In the genomic region with DNA sequence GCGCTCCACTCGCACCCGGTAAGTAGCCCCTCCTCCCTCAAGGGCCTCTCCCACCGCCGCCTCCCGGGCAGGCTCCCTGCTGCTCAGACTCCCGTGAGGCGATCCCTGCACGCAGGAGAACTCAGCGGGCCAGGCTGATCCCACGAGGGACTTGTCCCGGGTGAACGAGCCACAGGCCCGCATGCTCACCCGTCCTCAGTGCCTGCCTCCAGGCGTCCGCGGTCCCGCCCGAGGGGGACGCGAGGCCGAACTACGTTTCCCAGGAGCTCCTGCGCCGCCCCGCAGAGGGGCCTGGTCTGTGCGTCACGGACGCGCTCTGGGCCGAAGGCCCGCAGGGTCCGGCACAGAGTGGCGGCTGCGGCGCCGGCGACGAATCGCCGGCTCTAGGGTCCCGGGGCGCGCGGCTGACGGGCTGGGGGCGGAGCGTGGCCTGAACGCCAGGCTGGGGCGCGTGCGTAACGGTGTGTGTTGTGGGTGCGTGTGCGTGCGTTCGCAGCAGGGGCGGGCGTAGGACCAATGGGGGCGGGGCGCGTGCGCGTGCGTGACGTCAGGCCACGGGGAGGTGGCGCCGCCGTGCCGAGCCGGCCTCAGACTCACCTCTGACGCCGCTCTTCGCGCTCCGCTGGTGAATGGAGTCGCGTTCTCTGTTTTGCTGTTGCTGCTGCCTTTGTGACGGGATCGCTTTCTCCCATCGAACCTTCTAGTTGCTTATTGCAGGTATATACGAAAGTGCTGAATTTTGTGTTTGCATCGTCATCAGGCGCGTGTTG, we compare ENCODE assay signal across 8 cellular contexts. TPM values are rescaled to one million over a fixed set of nuclear protein-coding genes. Genes with fewer than 3 reads are reported as not detected.
A peak's percentile ranks its signal among the peaks of the same experiment; 100 is the strongest.
DNase-seq lines count a peak whose midpoint lies in the region; ATAC-seq and TF ChIP-seq lines count a peak whose summit lies in the region.

A gene (plus strand): TSS at position 590 of the 770 bp plus-strand sequence. CDS start 13,866 bp downstream, outside the sequence.
A gene (minus strand): TSS at position 237 of the 770 bp plus-strand sequence. CDS start 8,356 bp downstream, outside the sequence.

- peaks cover 40% of the 10 kb centered on the region for H3K36me3 Mint-ChIP-seq in activated T-helper 1 cell treated with anti-CD3 and anti-CD28 coated beads, Interleukin-12 subunit alpha, Interleukin-12 subunit beta, Interleukin-2, Interleukin-4 antibody, amounts not matched to agents 30 ng/mL and 10 ng/mL and 1 ng/mL, durations not matched to agents 14 hours and 24 hours and 36 hours (ENCODE audit: low read depth)
- peaks cover 43 to 54% of the 10 kb centered on the region in 2 donors for H3K36me3 Mint-ChIP-seq in naive B cell
- peaks cover 56% of the 10 kb centered on the region for H3K36me3 Mint-ChIP-seq in stimulated activated effector memory CD8-positive, alpha-beta T cell treated with anti-CD3 and anti-CD28 coated beads, Interleukin-12 subunit alpha, Interleukin-12 subunit beta, amount 100 ng/mL, for 72 hours

- POLR2A ChIA-PET in Panc1 (lab: Charles Lee) = no interaction called here

- peak; percentile 93 for ATAC-seq in GM21619 (IDR thresholded peaks at IDR 0.05; ENCODE audit: unreplicated experiment)
- ATAC-seq in Panc1 = peak; percentile 98
- peak; percentile 75 to 79 for ATAC-seq in naive B cell (ENCODE audit: low read depth in 2 of 2)
- peak; percentile 94 for ATAC-seq in stimulated activated effector memory CD8-positive, alpha-beta T cell treated with anti-CD3 and anti-CD28 coated beads, Interleukin-12 subunit alpha, Interleukin-12 subunit beta, amount 100 ng/mL, for 72 hours

- peak within 1 kb of the TSS; percentile 65 for H3K4me3 ChIP-seq in Jurkat, Clone E6-1 (ENCODE audit: low read length)
- peak within 1 kb of the TSS; percentile 89 to 99 for H3K4me3 ChIP-seq in Panc1 (ENCODE audit: low read depth in 2 of 2, low read length in 2 of 2)

- no TSS peak for BruUV-seq in Panc1 (replicated peaks; lab: Mats Ljungman, UMichigan)

- peak within 1 kb of the TSS; percentile 98 for H3K27ac Mint-ChIP-seq in activated T-helper 1 cell treated with anti-CD3 and anti-CD28 coated beads, Interleukin-12 subunit alpha, Interleukin-12 subunit beta, Interleukin-2, Interleukin-4 antibody, amounts not matched to agents 30 ng/mL and 10 ng/mL and 1 ng/mL, durations not matched to agents 14 hours and 24 hours and 36 hours
- H3K27ac Mint-ChIP-seq in naive B cell = peak within 1 kb of the TSS; percentile 100
- H3K27ac Mint-ChIP-seq in stimulated activated effector memory CD8-positive, alpha-beta T cell treated with anti-CD3 and anti-CD28 coated beads, Interleukin-12 subunit alpha, Interleukin-12 subunit beta, amount 100 ng/mL, for 72 hours = peak within 1 kb of the TSS; percentile 98

- TF ChIP-seq CTCF in Panc1 (IDR thresholded peaks at IDR 0.05) = no peak

- H3K4me3 Mint-ChIP-seq in activated T-helper 1 cell treated with anti-CD3 and anti-CD28 coated beads, Interleukin-12 subunit alpha, Interleukin-12 subunit beta, Interleukin-2, Interleukin-4 antibody, amounts not matched to agents 30 ng/mL and 10 ng/mL and 1 ng/mL, durations not matched to agents 14 hours and 24 hours and 36 hours = peak within 1 kb of the TSS; percentile 94
- peak within 1 kb of the TSS; percentile 93 to 98 (median 96) for H3K4me3 Mint-ChIP-seq in naive B cell
- H3K4me3 Mint-ChIP-seq in stimulated activated effector memory CD8-positive, alpha-beta T cell treated with anti-CD3 and anti-CD28 coated beads, Interleukin-12 subunit alpha, Interleukin-12 subunit beta, amount 100 ng/mL, for 72 hours = peak within 1 kb of the TSS; percentile 96

- in situ Hi-C loops in Panc1 (cut with HindIII; ENCODE audit: low pct_unique_long_range_greater_than_20kb, low sequenced_read_pairs) = no loop called here

- peaks cover 64% of the 10 kb centered on the region for H3K9me3 Mint-ChIP-seq in activated T-helper 1 cell treated with anti-CD3 and anti-CD28 coated beads, Interleukin-12 subunit alpha, Interleukin-12 subunit beta, Interleukin-2, Interleukin-4 antibody, amounts not matched to agents 30 ng/mL and 10 ng/mL and 1 ng/mL, durations not matched to agents 14 hours and 24 hours and 36 hours
- peaks cover 14 to 87% (median 63%) of the 10 kb centered on the region in 7 donors for H3K9me3 Mint-ChIP-seq in naive B cell
- peaks cover 22% of the 10 kb centered on the region for H3K9me3 Mint-ChIP-seq in stimulated activated effector memory CD8-positive, alpha-beta T cell treated with anti-CD3 and anti-CD28 coated beads, Interleukin-12 subunit alpha, Interleukin-12 subunit beta, amount 100 ng/mL, for 72 hours

- no peaks in the 10 kb centered on the region; the same call in 1 of the 2 replicates for H3K36me3 ChIP-seq in Panc1 (ENCODE audit: control insufficient read depth, insufficient read depth, low read length)

- no peaks in the 10 kb centered on the region for H3K27me3 ChIP-seq in Panc1 (ENCODE audit: control insufficient read depth, insufficient read depth, low read length)

- peaks cover 55% of the 10 kb centered on the region for H3K9me3 ChIP-seq in Panc1 (ENCODE audit: control insufficient read depth, insufficient read depth, low read depth, low read length)

- H3K27me3 Mint-ChIP-seq in activated T-helper 1 cell treated with anti-CD3 and anti-CD28 coated beads, Interleukin-12 subunit alpha, Interleukin-12 subunit beta, Interleukin-2, Interleukin-4 antibody, amounts not matched to agents 30 ng/mL and 10 ng/mL and 1 ng/mL, durations not matched to agents 14 hours and 24 hours and 36 hours (ENCODE audit: insufficient read depth) = no peaks in the 10 kb centered on the region
- H3K27me3 Mint-ChIP-seq in naive B cell = no peaks in the 10 kb centered on the region

- H3K4me1 ChIP-seq in Panc1 (ENCODE audit: control insufficient read depth, insufficient read depth, low read length) = peaks cover 6% of the 10 kb centered on the region; the same call in 1 of the 2 replicates

- intact Hi-C loops in Panc1 (cut with micrococcal nuclease; ENCODE audit: unreplicated experiment) = no loop called here
- intact Hi-C loops in activated T-helper 1 cell treated with anti-CD3 and anti-CD28 coated beads, Interleukin-12 subunit alpha, Interleukin-12 subunit beta, Interleukin-2, Interleukin-4 antibody, amounts not matched to agents 30 ng/mL and 10 ng/mL and 1 ng/mL, durations not matched to agents 14 hours and 24 hours and 36 hours (cut with micrococcal nuclease) = loop anchor here (1.0 to 2.0 kb wide), 9 partner anchors 50 to 369 kb away; a partner anchor contains a TSS

- peaks cover 21% of the 10 kb centered on the region for H3K4me1 Mint-ChIP-seq in activated T-helper 1 cell treated with anti-CD3 and anti-CD28 coated beads, Interleukin-12 subunit alpha, Interleukin-12 subunit beta, Interleukin-2, Interleukin-4 antibody, amounts not matched to agents 30 ng/mL and 10 ng/mL and 1 ng/mL, durations not matched to agents 14 hours and 24 hours and 36 hours (ENCODE audit: low read depth)
- peaks cover 17 to 27% (median 24%) of the 10 kb centered on the region in 3 donors for H3K4me1 Mint-ChIP-seq in naive B cell
- H3K4me1 Mint-ChIP-seq in stimulated activated effector memory CD8-positive, alpha-beta T cell treated with anti-CD3 and anti-CD28 coated beads, Interleukin-12 subunit alpha, Interleukin-12 subunit beta, amount 100 ng/mL, for 72 hours = peaks cover 22% of the 10 kb centered on the region

- CTCF ChIA-PET in Panc1 (lab: Charles Lee) = no interaction called here

- DNase-seq in DMS53 (lab: John Stamatoyannopoulos, UW) = peak; percentile 99
- peak; percentile 78 for DNase-seq in Jurkat, Clone E6-1 (ENCODE audit: low read depth, low spot score)
- peak; percentile 72 for DNase-seq in Panc1 (ENCODE audit: low read depth, low spot score)
- DNase-seq in activated T-helper 1 cell treated with anti-CD3 and anti-CD28 coated beads, Interleukin-12 subunit alpha, Interleukin-12 subunit beta, Interleukin-2, Interleukin-4 antibody, amounts not matched to agents 30 ng/mL and 10 ng/mL and 1 ng/mL, durations not matched to agents 14 hours and 24 hours and 36 hours (ENCODE audit: low spot score) = peak; percentile 94
- peak; percentile 98 for DNase-seq in fibroblast of gingiva (ENCODE audit: low read depth)
- DNase-seq in naive B cell = peak; percentile 99
- peak; percentile 94 to 97 for DNase-seq in stimulated activated effector memory CD8-positive, alpha-beta T cell treated with anti-CD3 and anti-CD28 coated beads, Interleukin-12 subunit alpha, Interleukin-12 subunit beta, amount 100 ng/mL, for 72 hours (ENCODE audit: low spot score in 2 of 2)

- H3K27ac ChIP-seq in Panc1 (ENCODE audit: low read length) = peak within 1 kb of the TSS; percentile 92

RNA-seq across cellular contexts. Expression of the first gene that starts in this region (rescaled TPM):
- polyA plus RNA-seq in Jurkat, Clone E6-1 (2012; ENCODE audit: insufficient read depth, insufficient read length) = 3.6 TPM
- 12.4 TPM for total RNA-seq in Panc1 (2021; ENCODE audit: unreplicated experiment)
- 5.5 TPM for polyA plus RNA-seq in Panc1 (2012; ENCODE audit: insufficient read length)
- total RNA-seq in activated T-helper 1 cell treated with anti-CD3 and anti-CD28 coated beads, Interleukin-12 subunit alpha, Interleukin-12 subunit beta, Interleukin-2, Interleukin-4 antibody, amounts not matched to agents 30 ng/mL and 10 ng/mL and 1 ng/mL, durations not matched to agents 14 hours and 24 hours and 36 hours = 5.1 and 6.4 TPM in 2 replicates
- 10 to 100 TPM in 5 of 6 donors, 1 to 10 TPM in 1; 8.3 to 25.5 (median 20.9) TPM for polyA plus RNA-seq in naive B cell (ENCODE audit: low read depth in 6 of 6)

RNA-seq across cellular contexts. Expression of the second gene that starts in this region (rescaled TPM):
- polyA plus RNA-seq in Jurkat, Clone E6-1 (2012; ENCODE audit: insufficient read depth, insufficient read length) = 0.29 TPM
- total RNA-seq in Panc1 (2021; ENCODE audit: unreplicated experiment) = 2.2 TPM
- polyA plus RNA-seq in Panc1 (2012; ENCODE audit: insufficient read length) = 0.47 TPM
- 2.3 and 2.4 TPM in 2 replicates for total RNA-seq in activated T-helper 1 cell treated with anti-CD3 and anti-CD28 coated beads, Interleukin-12 subunit alpha, Interleukin-12 subunit beta, Interleukin-2, Interleukin-4 antibody, amounts not matched to agents 30 ng/mL and 10 ng/mL and 1 ng/mL, durations not matched to agents 14 hours and 24 hours and 36 hours
- 1 to 10 TPM in 1 of 6 donors, under 1 TPM in 5; 0.18 to 1.5 (median 0.91) TPM for polyA plus RNA-seq in naive B cell (ENCODE audit: low read depth in 6 of 6)

Comparison
In these comparisons a context has a peak if more than half of its experiments do, and no peak if none do; other contexts are left out.
1. Peak in every context shown above with its lines: DNase-seq, ATAC-seq, H3K4me3 ChIP-seq and H3K27ac ChIP-seq.